ENCODE assay signal across 16 cellular contexts in the genomic region with DNA sequence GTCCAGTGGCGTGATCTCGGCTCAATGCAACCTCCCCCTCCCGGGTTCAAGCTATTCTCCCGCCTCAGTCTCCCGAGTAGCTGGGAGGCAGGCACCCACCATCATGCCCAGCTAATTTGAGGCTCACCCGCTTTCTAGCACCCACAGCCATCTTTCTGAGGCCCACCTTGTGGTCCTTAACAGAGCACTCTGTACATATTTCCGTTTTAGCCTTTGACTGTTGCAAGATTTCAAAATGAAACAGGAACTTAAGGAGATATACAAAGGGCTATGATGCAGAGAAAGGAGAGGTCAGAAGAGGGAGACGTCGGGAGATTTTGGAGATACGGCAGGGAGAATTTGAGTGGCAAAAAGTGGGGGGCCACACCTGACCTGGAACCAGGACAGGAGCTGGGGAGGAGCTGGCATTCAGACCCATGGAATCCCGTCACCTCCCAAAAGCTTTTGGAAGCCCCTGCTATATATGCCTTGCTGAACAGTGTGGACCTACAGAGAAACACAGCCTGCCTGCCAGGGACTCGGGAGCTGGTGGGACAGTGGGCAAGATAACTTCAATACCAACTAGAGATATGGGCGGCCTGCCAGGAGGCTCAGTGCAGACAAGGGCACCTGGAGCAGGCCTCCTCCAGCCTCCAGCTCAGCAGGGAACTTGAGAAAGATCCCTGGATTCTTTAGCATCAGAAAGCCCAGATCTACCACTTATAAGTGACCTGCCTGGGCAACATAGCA. TPM values are rescaled to one million over a fixed set of nuclear protein-coding genes. Genes with fewer than 3 reads are reported as not detected.
DNase-seq lines count a peak whose midpoint lies in the region; ATAC-seq and TF ChIP-seq lines count a peak whose summit lies in the region.
"Had no signal": no experiment of that assay in that cellular context is flagged by ENCODE, and none has a peak within 500 bp of the region (broad histone marks: within the 10 kb centered on the region; RNA-seq: fewer than 3 reads in every experiment).

No MANE protein-coding gene starts in this region.

- no peak overlapping the region for H2BK120ac ChIP-seq in IMR-90 (ENCODE audit: low read depth, low read length)

- TF ChIP-seq POLR2A in IMR-90 (IDR thresholded peaks at IDR 0.05; ENCODE audit: low read depth, low read length) (no peak), esophagus muscularis mucosa (IDR thresholded peaks at IDR 0.05; ENCODE audit: low read depth) (no peak)

- 86% methylated on average over 8 of the region's 13 CpGs; no CpG with 5 or more reads in 1 of the 2 experiments for WGBS in IMR-90 (ENCODE audit: extremely low coverage in 2 of 2, insufficient read length in 1 of 2), 2 experiments
- WGBS in esophagus muscularis mucosa, result 86% methylated on average over 11 of the region's 13 CpGs

- DNase-seq in CD14-positive monocyte (ENCODE audit: low spot score) (peak; percentile 36), IMR-90 (no peak), SKM-1 treated with dmso at 0.1 percent for 144 hours (lab: John Stamatoyannopoulos, UW; ENCODE audit: unreplicated experiment) (peak; percentile 78), mucosa of descending colon (peak in 1 of 3 donors; percentile 26), esophagus muscularis mucosa (ENCODE audit: extremely low spot score) (no peak), NCI-H2227 treated with DMSO at 0.1 percent for 48 hours (lab: John Stamatoyannopoulos, UW) (no peak)
- DNase-seq in activated CD4-positive, alpha-beta T cell treated with anti-CD3 and anti-CD28 coated beads, Interleukin-2, amount 10 ng/mL, durations not matched to agents 24 days and 14 days, result no peak
- no peak for DNase-seq in stimulated activated CD4-positive, alpha-beta T cell treated with anti-CD3 and anti-CD28 coated beads, Interleukin-15, amount 100 ng/mL, for 24 hours
- DNase-seq: hippocampal formation, NCI-H82 had no signal

- H3K4me3 Mint-ChIP-seq in CD14-positive monocyte, result peak overlapping the region; percentile 3 to 76
- no peak overlapping the region for H3K4me3 Mint-ChIP-seq in activated CD4-positive, alpha-beta T cell treated with anti-CD3 and anti-CD28 coated beads, Interleukin-2, amount 10 ng/mL, durations not matched to agents 24 days and 14 days
- H3K4me3 Mint-ChIP-seq: T-helper 2 cell treated with Interferon-gamma antibody and Interleukin-4, amounts not matched to agents 5 μg/mL and 100 μg/mL, for 36 hours had no signal

- TF ChIP-seq EP300 in esophagus muscularis mucosa (IDR thresholded peaks at IDR 0.05), result no peak

- no peak overlapping the region for H3K4me2 ChIP-seq in IMR-90 (ENCODE audit: low read depth, low read length)

- no peak overlapping the region for H3K23ac ChIP-seq in IMR-90 (ENCODE audit: low read depth, low read length)

- H4K20me1 ChIP-seq in IMR-90 (ENCODE audit: insufficient read depth, low read length), result no peaks in the 10 kb centered on the region

- H3K9me1 ChIP-seq in IMR-90 (ENCODE audit: insufficient read depth, low read length), result peaks cover 8% of the 10 kb centered on the region

- peak overlapping the region; percentile 85 to 98 (median 94) for H3K27ac Mint-ChIP-seq in CD14-positive monocyte
- no peak overlapping the region for H3K27ac Mint-ChIP-seq in activated CD4-positive, alpha-beta T cell treated with anti-CD3 and anti-CD28 coated beads, Interleukin-2, amount 10 ng/mL, durations not matched to agents 24 days and 14 days
- H3K27ac Mint-ChIP-seq: T-helper 2 cell treated with Interferon-gamma antibody and Interleukin-4, amounts not matched to agents 5 μg/mL and 100 μg/mL, for 36 hours had no signal

- no peak for TF ChIP-seq RAD21 in IMR-90 (IDR thresholded peaks at IDR 0.05; ENCODE audit: low read length)

- POLR2A ChIA-PET in IMR-90 (lab: Charles Lee; ENCODE audit: unreplicated experiment), result interaction anchor here (0.7 to 1.6 kb wide), 2 partner anchors 28 to 32 kb away, joined by 4 to 21 read pairs; a partner anchor contains a TSS

- ATAC-seq in IMR-90 (ENCODE audit: low read depth) (no peak), mucosa of descending colon (peak; percentile 31)

- H4K5ac ChIP-seq in IMR-90 (ENCODE audit: low read depth, low read length), result no peak overlapping the region; the same call in 1 of the 2 replicates

- H3K4me1 Mint-ChIP-seq in CD14-positive monocyte, result peaks cover 40% of the 10 kb centered on the region
- H3K4me1 Mint-ChIP-seq in activated CD4-positive, alpha-beta T cell treated with anti-CD3 and anti-CD28 coated beads, Interleukin-2, amount 10 ng/mL, durations not matched to agents 24 days and 14 days, result peaks cover 2% of the 10 kb centered on the region

- H3K27me3 Mint-ChIP-seq in CD14-positive monocyte (ENCODE audit: low read depth in 3 of 3), result peaks cover 0 to 4% (median 2%) of the 10 kb centered on the region in 3 donors
- peaks cover 31% of the 10 kb centered on the region for H3K27me3 Mint-ChIP-seq in activated CD4-positive, alpha-beta T cell treated with anti-CD3 and anti-CD28 coated beads, Interleukin-2, amount 10 ng/mL, durations not matched to agents 24 days and 14 days

- in situ Hi-C loops in IMR-90 (cut with MboI; ENCODE audit: low sequenced_read_pairs), result loop anchor here (5.0 kb wide), 1 partner anchor 119 kb away; no protein-coding TSS in a partner anchor

- H3K56ac ChIP-seq in IMR-90 (ENCODE audit: extremely low read depth, insufficient read depth, low read length), result no peak overlapping the region

- intact Hi-C loops in CD14-positive monocyte (cut with micrococcal nuclease), result loop anchor here in 1 of 2 donors (1.0 to 5.0 kb wide), 2 partner anchors 10 to 119 kb away; no protein-coding TSS in a partner anchor
- intact Hi-C loops in IMR-90 (cut with micrococcal nuclease), result no loop called here
- intact Hi-C loops in mucosa of descending colon (cut with DNase I, micrococcal nuclease), result no loop called here
- intact Hi-C loops in esophagus muscularis mucosa (cut with DNase I), result loop anchor here (5.0 kb wide), 2 partner anchors 34 to 119 kb away; no protein-coding TSS in a partner anchor
- intact Hi-C loops in activated CD4-positive, alpha-beta T cell treated with anti-CD3 and anti-CD28 coated beads, Interleukin-2, amount 10 ng/mL, durations not matched to agents 24 days and 14 days (cut with micrococcal nuclease), result no loop called here

- no peak overlapping the region for H4K8ac ChIP-seq in IMR-90 (ENCODE audit: low read depth in 2 of 2, low read length in 2 of 2)

- dilution Hi-C loops in IMR-90 (cut with HindIII; ENCODE audit: low sequenced_read_pairs, unreplicated experiment), result no loop called here

- no peak overlapping the region for H3K27ac ChIP-seq in IMR-90 (ENCODE audit: insufficient read depth, low read length)
- peak overlapping the region in 1 of 4 donors; percentile 6 for H3K27ac ChIP-seq in esophagus muscularis mucosa (replicated peaks in 1 of 4)

- H3K18ac ChIP-seq in IMR-90 (ENCODE audit: low read depth, low read length), result no peak overlapping the region

- H3K14ac ChIP-seq in IMR-90 (replicated peaks; ENCODE audit: low read depth, low read length), result no peak overlapping the region

- peaks cover 20% of the 10 kb centered on the region for H3K4me1 ChIP-seq in IMR-90 (ENCODE audit: control insufficient read depth, insufficient read depth, low read length)
- H3K4me1 ChIP-seq in mucosa of descending colon (ENCODE audit: low read depth), result peaks cover 9% of the 10 kb centered on the region
- peaks cover 3 to 35% (median 17%) of the 10 kb centered on the region in 4 donors for H3K4me1 ChIP-seq in esophagus muscularis mucosa

- CTCF ChIA-PET in IMR-90 (lab: Yijun Ruan, JAX), result interaction anchor here (0.7 to 7.8 kb wide), 7 partner anchors 8 to 95 kb away, joined by 4 to 128 read pairs (median 8); a partner anchor contains a TSS

- no peak overlapping the region for H2AK5ac ChIP-seq in IMR-90 (ENCODE audit: low read depth, low read length)

- no peak overlapping the region for H4K91ac ChIP-seq in IMR-90 (ENCODE audit: insufficient read depth, low read depth, low read length)

- H3K9me3 ChIP-seq in IMR-90 (ENCODE audit: control insufficient read depth, insufficient read depth, low read length) (no peaks in the 10 kb centered on the region), mucosa of descending colon (no peaks in the 10 kb centered on the region), esophagus muscularis mucosa (no peaks in the 10 kb centered on the region)

- no peak overlapping the region; the same call in 1 of the 2 replicates for H3K4ac ChIP-seq in IMR-90 (ENCODE audit: low read depth, low read length)

- H2BK15ac ChIP-seq in IMR-90 (ENCODE audit: low read depth, low read length), result no peak overlapping the region

- H3K9ac ChIP-seq in IMR-90 (ENCODE audit: low read depth, low read length), result no peak overlapping the region

- H3K4me3 ChIP-seq in IMR-90 (ENCODE audit: insufficient read depth, low read depth, low read length) (no peak overlapping the region), mucosa of descending colon (no peak overlapping the region), esophagus muscularis mucosa (no peak overlapping the region)
- H3K4me3 ChIP-seq: lung had no signal

- BruUV-seq in IMR-90 (replicated peaks; lab: Mats Ljungman, UMichigan), result no TSS peak

- no peaks in the 10 kb centered on the region for H3K9me3 Mint-ChIP-seq in CD14-positive monocyte
- no peaks in the 10 kb centered on the region for H3K9me3 Mint-ChIP-seq in activated CD4-positive, alpha-beta T cell treated with anti-CD3 and anti-CD28 coated beads, Interleukin-2, amount 10 ng/mL, durations not matched to agents 24 days and 14 days
- H3K9me3 Mint-ChIP-seq: T-helper 2 cell treated with Interferon-gamma antibody and Interleukin-4, amounts not matched to agents 5 μg/mL and 100 μg/mL, for 36 hours had no signal

- peaks cover 2 to 3% of the 10 kb centered on the region in 2 donors for H3K36me3 Mint-ChIP-seq in CD14-positive monocyte
- H3K36me3 Mint-ChIP-seq in activated CD4-positive, alpha-beta T cell treated with anti-CD3 and anti-CD28 coated beads, Interleukin-2, amount 10 ng/mL, durations not matched to agents 24 days and 14 days (ENCODE audit: low read depth), result no peaks in the 10 kb centered on the region

- no peak overlapping the region for H2BK20ac ChIP-seq in IMR-90 (ENCODE audit: low read depth, low read length)

- no peaks in the 10 kb centered on the region for H3K36me3 ChIP-seq in IMR-90 (ENCODE audit: control insufficient read depth, insufficient read depth, low read length)
- no peaks in the 10 kb centered on the region for H3K36me3 ChIP-seq in mucosa of descending colon (ENCODE audit: low read depth)
- H3K36me3 ChIP-seq in esophagus muscularis mucosa, result no peaks in the 10 kb centered on the region

- H3K27me3 ChIP-seq in IMR-90 (ENCODE audit: control insufficient read depth, insufficient read depth, low read length), result no peaks in the 10 kb centered on the region
- H3K27me3 ChIP-seq in esophagus muscularis mucosa, result no peaks in the 10 kb centered on the region

- no peak overlapping the region for H2BK5ac ChIP-seq in IMR-90 (ENCODE audit: low read depth, low read length, poor library complexity, severe bottlenecking)

- 0 out of 4 replicates have a peak, but pooled peaks cover 0 to 4% of the 10 kb centered on the region in 2 experiments for H3K79me1 ChIP-seq in IMR-90 (ENCODE audit: low read depth in 1 of 2, low read length in 2 of 2)

- TF ChIP-seq CTCF in CD14-positive monocyte (IDR thresholded peaks at IDR 0.05) (peak; percentile 27), IMR-90 (conservative IDR thresholded peaks at IDR 0.05; ENCODE audit: low read depth, low read length) (no peak), mucosa of descending colon (IDR thresholded peaks at IDR 0.05) (no peak), esophagus muscularis mucosa (IDR thresholded peaks at IDR 0.05) (no peak)

- no peak overlapping the region for H2AK9ac ChIP-seq in IMR-90 (replicated peaks; ENCODE audit: low read depth, low read length, poor library complexity)

- peak overlapping the region; percentile 5 for H2AFZ ChIP-seq in IMR-90 (replicated peaks; ENCODE audit: low read length, poor library complexity)

RNA-seq across cellular contexts. Expression of a gene that starts 8.0 kb away (rescaled TPM):
- under 1 TPM; 0.44 to 0.94 TPM for polyA plus RNA-seq in CD14-positive monocyte
- total RNA-seq in IMR-90 (2012; rRNA removed), result 5.0 and 5.6 TPM in 2 replicates
- polyA plus RNA-seq in IMR-90 (2012; rRNA removed), result 27.8 and 34.4 TPM in 2 replicates
- polyA plus RNA-seq in IMR-90 (2012; cell fraction: cytosol; rRNA removed), result 20.6 and 36.3 TPM in 2 replicates
- 61.2 and 132 TPM in 2 replicates for polyA plus RNA-seq in IMR-90 (2012; cell fraction: nucleus; rRNA removed; ENCODE audit: low replicate concordance)
- total RNA-seq in mucosa of descending colon, result 1 to 10 TPM; 2.2 to 3.0 (median 2.7) TPM
- total RNA-seq in esophagus muscularis mucosa, result 10 to 100 TPM in 3 of 4 donors, 1 to 10 TPM in 1; 8.3 to 28.3 (median 11.8) TPM
- 0.63 and 0.66 TPM in 2 replicates for total RNA-seq in activated CD4-positive, alpha-beta T cell treated with anti-CD3 and anti-CD28 coated beads, Interleukin-2, amount 10 ng/mL, durations not matched to agents 24 days and 14 days
- total RNA-seq: temporal lobe had no signal

RNA-seq across cellular contexts. Expression of a gene that starts 10.4 kb away (rescaled TPM):
- polyA plus RNA-seq in CD14-positive monocyte (1 to 10 TPM; 3.7 to 3.8 TPM), IMR-90 (2012; rRNA removed) (10.3 and 12.6 TPM in 2 replicates)
- total RNA-seq in IMR-90 (2012; rRNA removed) (1.9 and 2.0 TPM in 2 replicates), mucosa of descending colon (10 to 100 TPM; 27.9 to 39.3 (median 29.1) TPM), esophagus muscularis mucosa (10 to 100 TPM; 10.7 to 16.7 (median 12.7) TPM)
- polyA plus RNA-seq in IMR-90 (2012; cell fraction: cytosol; rRNA removed), result 8.4 and 12.7 TPM in 2 replicates
- 53.4 and 98.2 TPM in 2 replicates for polyA plus RNA-seq in IMR-90 (2012; cell fraction: nucleus; rRNA removed; ENCODE audit: low replicate concordance)
- 31.6 and 34.3 TPM in 2 replicates for total RNA-seq in activated CD4-positive, alpha-beta T cell treated with anti-CD3 and anti-CD28 coated beads, Interleukin-2, amount 10 ng/mL, durations not matched to agents 24 days and 14 days

RNA-seq across cellular contexts. Expression of a gene that starts 20.2 kb away (rescaled TPM):
- 100 to 1,000 TPM; 461 to 551 TPM for polyA plus RNA-seq in CD14-positive monocyte
- 294 and 313 TPM in 2 replicates for total RNA-seq in IMR-90 (2012; rRNA removed)
- polyA plus RNA-seq in IMR-90 (2012; rRNA removed), result 228 and 260 TPM in 2 replicates
- polyA plus RNA-seq in IMR-90 (2012; cell fraction: cytosol; rRNA removed), result 268 and 304 TPM in 2 replicates
- polyA plus RNA-seq in IMR-90 (2012; cell fraction: nucleus; rRNA removed; ENCODE audit: low replicate concordance), result 122 and 203 TPM in 2 replicates
- total RNA-seq in mucosa of descending colon, result 100 to 1,000 TPM; 130 to 239 (median 209) TPM
- total RNA-seq in esophagus muscularis mucosa, result 10 to 100 TPM; 56.9 to 87.3 (median 78.7) TPM
- 251 and 252 TPM in 2 replicates for total RNA-seq in activated CD4-positive, alpha-beta T cell treated with anti-CD3 and anti-CD28 coated beads, Interleukin-2, amount 10 ng/mL, durations not matched to agents 24 days and 14 days

RNA-seq across cellular contexts. Expression of a gene that starts 22.5 kb away (rescaled TPM):
- 10 to 100 TPM; 68.6 to 72.9 TPM for polyA plus RNA-seq in CD14-positive monocyte
- under 0.01 and 0.18 TPM in 2 replicates for total RNA-seq in IMR-90 (2012; rRNA removed)
- polyA plus RNA-seq in IMR-90 (2012; rRNA removed), result 0.07 and 0.11 TPM in 2 replicates
- polyA plus RNA-seq in IMR-90 (2012; cell fraction: cytosol; rRNA removed), result 0.09 and 0.12 TPM in 2 replicates
- polyA plus RNA-seq in IMR-90 (2012; cell fraction: nucleus; rRNA removed; ENCODE audit: low replicate concordance), result 0.44 and 0.94 TPM in 2 replicates
- 1 to 10 TPM; 5.0 to 8.4 (median 5.3) TPM for total RNA-seq in mucosa of descending colon
- 1 to 10 TPM in 3 of 4 donors, under 1 TPM in 1; 0.57 to 2.8 (median 1.2) TPM for total RNA-seq in esophagus muscularis mucosa
- 115 and 119 TPM in 2 replicates for total RNA-seq in activated CD4-positive, alpha-beta T cell treated with anti-CD3 and anti-CD28 coated beads, Interleukin-2, amount 10 ng/mL, durations not matched to agents 24 days and 14 days
- total RNA-seq: endothelial cell of umbilical vein, MCF 10A, pulmonary artery endothelial cell had no signal
- polyA plus RNA-seq: endothelial cell of umbilical vein had no signal

RNA-seq across cellular contexts. Expression of a gene that starts 28.1 kb away (rescaled TPM):
- polyA plus RNA-seq in CD14-positive monocyte (100 to 1,000 TPM; 157 to 176 TPM), IMR-90 (2012; rRNA removed) (133 and 152 TPM in 2 replicates)
- total RNA-seq in IMR-90 (2012; rRNA removed) (40.8 and 46.4 TPM in 2 replicates), mucosa of descending colon (100 to 1,000 TPM; 130 to 266 (median 201) TPM), esophagus muscularis mucosa (100 to 1,000 TPM in 1 of 4 donors, 10 to 100 TPM in 3; 77.2 to 106 (median 83.1) TPM)
- polyA plus RNA-seq in IMR-90 (2012; cell fraction: cytosol; rRNA removed), result 252 and 358 TPM in 2 replicates
- polyA plus RNA-seq in IMR-90 (2012; cell fraction: nucleus; rRNA removed; ENCODE audit: low replicate concordance), result 170 and 292 TPM in 2 replicates
- 36.0 and 36.4 TPM in 2 replicates for total RNA-seq in activated CD4-positive, alpha-beta T cell treated with anti-CD3 and anti-CD28 coated beads, Interleukin-2, amount 10 ng/mL, durations not matched to agents 24 days and 14 days

Comparison
In these comparisons a context has a peak if more than half of its experiments do, and no peak if none do; other contexts are left out.
1. DNase-seq: peak in CD14-positive monocyte (single experiment) and SKM-1 treated with dmso at 0.1 percent for 144 hours (single experiment); none in IMR-90 (single experiment), esophagus muscularis mucosa (single experiment), activated CD4-positive, alpha-beta T cell treated with anti-CD3 and anti-CD28 coated beads, Interleukin-2, amount 10 ng/mL, durations not matched to agents 24 days and 14 days (single experiment), stimulated activated CD4-positive, alpha-beta T cell treated with anti-CD3 and anti-CD28 coated beads, Interleukin-15, amount 100 ng/mL, for 24 hours (single experiment) and NCI-H2227 treated with DMSO at 0.1 percent for 48 hours (single experiment).